ENCODE assay signal across 8 cellular contexts in genomic region chr7:102434039-102434481, GRCh38. TPM values are rescaled to one million over a fixed set of nuclear protein-coding genes. Genes with fewer than 3 reads are reported as not detected.
DNase-seq lines count a peak whose midpoint lies in the region; ATAC-seq and TF ChIP-seq lines count a peak whose summit lies in the region.

No MANE protein-coding gene starts in this region.

- no peak overlapping the region for H2AFZ ChIP-seq in OCI-LY1 (ENCODE audit: low read length)

- intact Hi-C loops in dorsolateral prefrontal cortex (cut with DNase I), result loop anchor here in 1 of 2 donors (5.0 kb wide), 1 partner anchor 33 kb away; no protein-coding TSS in a partner anchor
- intact Hi-C loops in natural killer cell (cut with micrococcal nuclease), result no loop called here

- H3K79me2 ChIP-seq in OCI-LY1 (ENCODE audit: insufficient read depth, low read length), result peaks cover 30% of the 10 kb centered on the region

- peak in 1 of 10 donors; percentile 47 for DNase-seq in dorsolateral prefrontal cortex
- DNase-seq in natural killer cell, result peak; percentile 23
- DNase-seq in superior temporal gyrus (ENCODE audit: extremely low spot score), result no peak
- DNase-seq in NCI-H510A treated with DMSO at 0.1 percent for 48 hours (lab: John Stamatoyannopoulos, UW), result no peak
- no peak for DNase-seq in NCI-H1694 (lab: John Stamatoyannopoulos, UW)

- no peaks in the 10 kb centered on the region for H3K36me3 Mint-ChIP-seq in natural killer cell

- peak overlapping the region; percentile 93 for H3K4me2 ChIP-seq in OCI-LY1 (ENCODE audit: low read length)

- ATAC-seq in GM19372 (IDR thresholded peaks at IDR 0.05; ENCODE audit: low read depth, unreplicated experiment) (peak; percentile 18), natural killer cell (peak in 2 of 3 donors; percentile 3 to 7), GM18870 (IDR thresholded peaks at IDR 0.05; ENCODE audit: unreplicated experiment) (no peak)

- no peaks in the 10 kb centered on the region for H3K9me2 ChIP-seq in OCI-LY1 (ENCODE audit: low read depth, low read length)

- H3K4me1 Mint-ChIP-seq in natural killer cell, result peaks cover 36 to 50% of the 10 kb centered on the region in 2 donors

- H3K27me3 ChIP-seq in OCI-LY1 (ENCODE audit: insufficient read depth, low read length) (no peaks in the 10 kb centered on the region), dorsolateral prefrontal cortex (no peaks in the 10 kb centered on the region)

- peaks cover 15% of the 10 kb centered on the region for H3F3A ChIP-seq in OCI-LY1 (ENCODE audit: insufficient read depth, low read length)

- peaks cover 65% of the 10 kb centered on the region for H3K4me1 ChIP-seq in OCI-LY1 (ENCODE audit: insufficient read depth, low read length, severe bottlenecking)

- peak overlapping the region; percentile 84 to 90 for H3K27ac Mint-ChIP-seq in natural killer cell

- H3K9ac ChIP-seq in OCI-LY1 (ENCODE audit: low read length), result peak overlapping the region; percentile 99

- H3K9me3 Mint-ChIP-seq in natural killer cell, result no peaks in the 10 kb centered on the region

- H3K36me3 ChIP-seq in OCI-LY1 (ENCODE audit: insufficient read depth, low read length), result peaks cover 43% of the 10 kb centered on the region

- H3K27ac ChIP-seq in OCI-LY1 (ENCODE audit: low read depth, low read length, poor library complexity, severe bottlenecking) (peak overlapping the region; percentile 83), dorsolateral prefrontal cortex (peak overlapping the region in 46 of 59 donors; percentile 10 to 92 (median 78))

- H3K9me3 ChIP-seq in OCI-LY1 (ENCODE audit: low read length), result no peaks in the 10 kb centered on the region

- no peaks in the 10 kb centered on the region for H4K20me1 ChIP-seq in OCI-LY1 (ENCODE audit: insufficient read depth, low read length)

- peak overlapping the region; percentile 72 for H3K4me3 ChIP-seq in OCI-LY1 (ENCODE audit: low read depth, low read length, poor library complexity, severe bottlenecking)
- peak overlapping the region; percentile 57 to 94 (median 82) for H3K4me3 ChIP-seq in dorsolateral prefrontal cortex

- TF ChIP-seq CTCF in OCI-LY1 (IDR thresholded peaks at IDR 0.05; ENCODE audit: low read length), result no peak
- TF ChIP-seq CTCF in dorsolateral prefrontal cortex (IDR thresholded peaks at IDR 0.05 in 54 of 56, conservative IDR thresholded peaks at IDR 0.05 in 2 of 56; ENCODE audit: low read depth in 1 of 56, partially characterized antibody in 56 of 56), result no peak
- no peak for TF ChIP-seq CTCF in natural killer cell (IDR thresholded peaks at IDR 0.05)

- no peaks in the 10 kb centered on the region for H3K27me3 Mint-ChIP-seq in natural killer cell (ENCODE audit: low read depth in 2 of 2)

- peak overlapping the region; percentile 91 for H3K4me3 Mint-ChIP-seq in natural killer cell

RNA-seq across cellular contexts. Expression of gene ORAI2, which starts 0.7 kb away (rescaled TPM):
- total RNA-seq in dorsolateral prefrontal cortex, result 10 to 100 TPM; 18.2 to 90.7 (median 42.4) TPM
- total RNA-seq in natural killer cell, result 10 to 100 TPM; 39.1 to 55.0 (median 41.3) TPM

RNA-seq across cellular contexts. Expression of gene ALKBH4, which starts 30.6 kb away (rescaled TPM):
- 10 to 100 TPM; 10.9 to 25.9 (median 16.9) TPM for total RNA-seq in dorsolateral prefrontal cortex
- 1 to 10 TPM; 4.1 to 9.2 (median 9.1) TPM for total RNA-seq in natural killer cell

RNA-seq across cellular contexts. Expression of gene LRWD1, which starts 30.7 kb away (rescaled TPM):
- total RNA-seq in dorsolateral prefrontal cortex, result 10 to 100 TPM; 14.1 to 36.1 (median 21.8) TPM
- 10 to 100 TPM; 20.0 to 24.1 (median 20.4) TPM for total RNA-seq in natural killer cell

RNA-seq across cellular contexts. Expression of gene PRKRIP1, which starts 37.9 kb away (rescaled TPM):
- total RNA-seq in dorsolateral prefrontal cortex, result 10 to 100 TPM; 18.7 to 51.2 (median 29.6) TPM
- total RNA-seq in natural killer cell, result 10 to 100 TPM; 38.2 to 44.2 (median 39.5) TPM

RNA-seq across cellular contexts. Expression of gene POLR2J, which starts 44.7 kb away (rescaled TPM):
- total RNA-seq in dorsolateral prefrontal cortex, result 10 to 100 TPM; 24.6 to 54.2 (median 35.4) TPM
- total RNA-seq in natural killer cell, result 10 to 100 TPM; 35.3 to 44.5 (median 44.5) TPM
